Comparison of ENCODE assay signal across 1 cellular context in genomic region chr9:131892162-131892707, GRCh38.
TF ChIP-seq lines count a peak whose summit lies in the region.

No MANE protein-coding gene starts in this region.

TF ChIP-seq in H1, 55 proteins besides CTCF, POLR2A, EP300 and RAD21 (continued from another document):
- TF ChIP-seq CHD7 (IDR thresholded peaks at IDR 0.05; ENCODE audit: insufficient replicate concordance, low read length) (no peak), YY1 (IDR thresholded peaks at IDR 0.05; ENCODE audit: low read depth, low read length) (no peak), RXRA (IDR thresholded peaks at IDR 0.05; ENCODE audit: insufficient read depth, low read depth, low read length) (no peak), ASH2L (IDR thresholded peaks at IDR 0.05; ENCODE audit: low read length) (no peak), HDAC6 (IDR thresholded peaks at IDR 0.05; ENCODE audit: low read depth, low read length) (no peak), EZH2 (IDR thresholded peaks at IDR 0.05; ENCODE audit: low read depth, low read length, severe bottlenecking) (no peak), ZNF274 (IDR thresholded peaks at IDR 0.05; ENCODE audit: borderline replicate concordance, extremely low read depth, low read length) (no peak), TBP (IDR thresholded peaks at IDR 0.05; ENCODE audit: low read depth, low read length) (no peak), ATF3 (IDR thresholded peaks at IDR 0.05; ENCODE audit: insufficient read depth, low read depth, low read length) (no peak), SIX5 (IDR thresholded peaks at IDR 0.05; ENCODE audit: low read depth, low read length) (no peak), SP1 (IDR thresholded peaks at IDR 0.05; ENCODE audit: low read depth, low read length) (no peak), FOSL1 (IDR thresholded peaks at IDR 0.05; ENCODE audit: insufficient read depth, low read depth, low read length) (no peak), BCL11A (IDR thresholded peaks at IDR 0.05; ENCODE audit: low read depth in 2 of 2, low read length in 2 of 2) (no peak), RBBP5 (IDR thresholded peaks at IDR 0.05; ENCODE audit: borderline replicate concordance, low read depth, low read length) (no peak)
